Comparison of ENCODE assay signal across 1 cellular context in genomic region chr18:3297025-3297984, GRCh38.
TF ChIP-seq lines count a peak whose summit lies in the region.

No MANE protein-coding gene starts in this region.

TF ChIP-seq in HepG2, 621 proteins besides CTCF, POLR2A, EP300 and RAD21 (continued from another document):
- TF ChIP-seq ZBTB34 (CRISPR knock-in tag; IDR thresholded peaks at IDR 0.05), result peak; percentile 52; the same call in 1 of the 2 replicates
- TF ChIP-seq U2AF2 (IDR thresholded peaks at IDR 0.05; ENCODE audit: low read depth, low read length), result no peak
- no peak; the same call in 1 of the 2 replicates for TF ChIP-seq NKX3-1 (CRISPR knock-in tag; IDR thresholded peaks at IDR 0.05)
- TF ChIP-seq, protein P1, sequence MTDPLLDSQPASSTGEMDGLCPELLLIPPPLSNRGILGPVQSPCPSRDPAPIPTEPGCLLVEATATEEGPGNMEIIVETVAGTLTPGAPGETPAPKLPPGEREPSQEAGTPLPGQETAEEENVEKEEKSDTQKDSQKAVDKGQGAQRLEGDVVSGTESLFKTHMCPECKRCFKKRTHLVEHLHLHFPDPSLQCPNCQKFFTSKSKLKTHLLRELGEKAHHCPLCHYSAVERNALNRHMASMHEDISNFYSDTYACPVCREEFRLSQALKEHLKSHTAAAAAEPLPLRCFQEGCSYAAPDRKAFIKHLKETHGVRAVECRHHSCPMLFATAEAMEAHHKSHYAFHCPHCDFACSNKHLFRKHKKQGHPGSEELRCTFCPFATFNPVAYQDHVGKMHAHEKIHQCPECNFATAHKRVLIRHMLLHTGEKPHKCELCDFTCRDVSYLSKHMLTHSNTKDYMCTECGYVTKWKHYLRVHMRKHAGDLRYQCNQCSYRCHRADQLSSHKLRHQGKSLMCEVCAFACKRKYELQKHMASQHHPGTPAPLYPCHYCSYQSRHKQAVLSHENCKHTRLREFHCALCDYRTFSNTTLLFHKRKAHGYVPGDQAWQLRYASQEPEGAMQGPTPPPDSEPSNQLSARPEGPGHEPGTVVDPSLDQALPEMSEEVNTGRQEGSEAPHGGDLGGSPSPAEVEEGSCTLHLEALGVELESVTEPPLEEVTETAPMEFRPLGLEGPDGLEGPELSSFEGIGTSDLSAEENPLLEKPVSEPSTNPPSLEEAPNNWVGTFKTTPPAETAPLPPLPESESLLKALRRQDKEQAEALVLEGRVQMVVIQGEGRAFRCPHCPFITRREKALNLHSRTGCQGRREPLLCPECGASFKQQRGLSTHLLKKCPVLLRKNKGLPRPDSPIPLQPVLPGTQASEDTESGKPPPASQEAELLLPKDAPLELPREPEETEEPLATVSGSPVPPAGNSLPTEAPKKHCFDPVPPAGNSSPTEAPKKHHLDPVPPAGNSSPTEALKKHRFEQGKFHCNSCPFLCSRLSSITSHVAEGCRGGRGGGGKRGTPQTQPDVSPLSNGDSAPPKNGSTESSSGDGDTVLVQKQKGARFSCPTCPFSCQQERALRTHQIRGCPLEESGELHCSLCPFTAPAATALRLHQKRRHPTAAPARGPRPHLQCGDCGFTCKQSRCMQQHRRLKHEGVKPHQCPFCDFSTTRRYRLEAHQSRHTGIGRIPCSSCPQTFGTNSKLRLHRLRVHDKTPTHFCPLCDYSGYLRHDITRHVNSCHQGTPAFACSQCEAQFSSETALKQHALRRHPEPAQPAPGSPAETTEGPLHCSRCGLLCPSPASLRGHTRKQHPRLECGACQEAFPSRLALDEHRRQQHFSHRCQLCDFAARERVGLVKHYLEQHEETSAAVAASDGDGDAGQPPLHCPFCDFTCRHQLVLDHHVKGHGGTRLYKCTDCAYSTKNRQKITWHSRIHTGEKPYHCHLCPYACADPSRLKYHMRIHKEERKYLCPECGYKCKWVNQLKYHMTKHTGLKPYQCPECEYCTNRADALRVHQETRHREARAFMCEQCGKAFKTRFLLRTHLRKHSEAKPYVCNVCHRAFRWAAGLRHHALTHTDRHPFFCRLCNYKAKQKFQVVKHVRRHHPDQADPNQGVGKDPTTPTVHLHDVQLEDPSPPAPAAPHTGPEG (CRISPR knock-in tag; IDR thresholded peaks at IDR 0.05), result peak; percentile 78; the same call in 1 of the 2 replicates
- TF ChIP-seq MTA1 (CRISPR knock-in tag; IDR thresholded peaks at IDR 0.05; ENCODE audit: borderline replicate concordance), result no peak; the same call in 1 of the 2 replicates
- TF ChIP-seq ZZZ3 (CRISPR knock-in tag; IDR thresholded peaks at IDR 0.05; ENCODE audit: borderline replicate concordance), result peak; percentile 11; the same call in 1 of the 2 replicates
- TF ChIP-seq PHB2 (IDR thresholded peaks at IDR 0.05; ENCODE audit: partially characterized antibody), result no peak
- TF ChIP-seq ZFP36 (IDR thresholded peaks at IDR 0.05; ENCODE audit: borderline replicate concordance, low read depth, low read length, partially characterized antibody), result no peak
- TF ChIP-seq CBFB (CRISPR knock-in tag; IDR thresholded peaks at IDR 0.05), result 0 out of 2 replicates have a peak, but pooled peaks have one; percentile 32
- peak; percentile 63; the same call in 1 of the 2 replicates for TF ChIP-seq MTF2 (CRISPR knock-in tag; IDR thresholded peaks at IDR 0.05; ENCODE audit: borderline replicate concordance)
- TF ChIP-seq NCOA5 (CRISPR knock-in tag; IDR thresholded peaks at IDR 0.05), result no peak
- TF ChIP-seq ZNF530 (CRISPR knock-in tag; IDR thresholded peaks at IDR 0.05; ENCODE audit: low read depth), result no peak
- peak; percentile 89 for TF ChIP-seq SIX4 (CRISPR knock-in tag; IDR thresholded peaks at IDR 0.05)
- TF ChIP-seq PITX1 (CRISPR knock-in tag; IDR thresholded peaks at IDR 0.05), result peak; percentile 86
- no peak for TF ChIP-seq HNRNPUL1 (IDR thresholded peaks at IDR 0.05; ENCODE audit: low read depth, low read length)
- no peak for TF ChIP-seq ZNF746 (CRISPR knock-in tag; IDR thresholded peaks at IDR 0.05)
- TF ChIP-seq MYPOP (CRISPR knock-in tag; IDR thresholded peaks at IDR 0.05), result 0 out of 2 replicates have a peak, but pooled peaks have one; percentile 12
- peak; percentile 81; the same call in 1 of the 2 replicates for TF ChIP-seq MIER3 (CRISPR knock-in tag; IDR thresholded peaks at IDR 0.05; ENCODE audit: borderline replicate concordance)
- TF ChIP-seq TMF1 (CRISPR knock-in tag; IDR thresholded peaks at IDR 0.05; ENCODE audit: low read depth), result no peak
- TF ChIP-seq LCORL (IDR thresholded peaks at IDR 0.05), result no peak
- peak; percentile 88 for TF ChIP-seq LCORL (CRISPR knock-in tag; IDR thresholded peaks at IDR 0.05)
- TF ChIP-seq, protein P2, sequence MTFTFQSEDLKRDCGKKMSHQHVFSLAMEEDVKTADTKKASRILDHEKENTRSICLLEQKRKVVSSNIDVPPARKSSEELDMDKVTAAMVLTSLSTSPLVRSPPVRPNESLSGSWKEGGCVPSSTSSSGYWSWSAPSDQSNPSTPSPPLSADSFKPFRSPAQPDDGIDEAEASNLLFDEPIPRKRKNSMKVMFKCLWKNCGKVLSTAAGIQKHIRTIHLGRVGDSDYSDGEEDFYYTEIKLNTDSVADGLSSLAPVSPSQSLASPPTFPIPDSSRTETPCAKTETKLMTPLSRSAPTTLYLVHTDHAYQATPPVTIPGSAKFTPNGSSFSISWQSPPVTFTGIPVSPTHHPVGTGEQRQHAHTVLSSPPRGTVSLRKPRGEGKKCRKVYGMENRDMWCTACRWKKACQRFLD (CRISPR knock-in tag; IDR thresholded peaks at IDR 0.05; ENCODE audit: borderline replicate concordance), result peak; percentile 62; the same call in 1 of the 2 replicates
- no peak for TF ChIP-seq GPN1 (CRISPR knock-in tag; IDR thresholded peaks at IDR 0.05; ENCODE audit: borderline replicate concordance)
- no peak for TF ChIP-seq SATB2 (CRISPR knock-in tag; IDR thresholded peaks at IDR 0.05)
- TF ChIP-seq, protein P3, sequence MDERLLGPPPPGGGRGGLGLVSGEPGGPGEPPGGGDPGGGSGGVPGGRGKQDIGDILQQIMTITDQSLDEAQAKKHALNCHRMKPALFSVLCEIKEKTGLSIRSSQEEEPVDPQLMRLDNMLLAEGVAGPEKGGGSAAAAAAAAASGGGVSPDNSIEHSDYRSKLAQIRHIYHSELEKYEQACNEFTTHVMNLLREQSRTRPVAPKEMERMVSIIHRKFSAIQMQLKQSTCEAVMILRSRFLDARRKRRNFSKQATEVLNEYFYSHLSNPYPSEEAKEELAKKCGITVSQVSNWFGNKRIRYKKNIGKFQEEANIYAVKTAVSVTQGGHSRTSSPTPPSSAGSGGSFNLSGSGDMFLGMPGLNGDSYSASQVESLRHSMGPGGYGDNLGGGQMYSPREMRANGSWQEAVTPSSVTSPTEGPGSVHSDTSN (CRISPR knock-in tag; IDR thresholded peaks at IDR 0.05), result no peak
- peak; percentile 85 for TF ChIP-seq KLF6 (CRISPR knock-in tag; IDR thresholded peaks at IDR 0.05)
- no peak for TF ChIP-seq CSRNP2 (CRISPR knock-in tag; conservative IDR thresholded peaks at IDR 0.05; ENCODE audit: low read depth)
